Comparison of ENCODE assay signal across 1 cellular context in the genomic region with DNA sequence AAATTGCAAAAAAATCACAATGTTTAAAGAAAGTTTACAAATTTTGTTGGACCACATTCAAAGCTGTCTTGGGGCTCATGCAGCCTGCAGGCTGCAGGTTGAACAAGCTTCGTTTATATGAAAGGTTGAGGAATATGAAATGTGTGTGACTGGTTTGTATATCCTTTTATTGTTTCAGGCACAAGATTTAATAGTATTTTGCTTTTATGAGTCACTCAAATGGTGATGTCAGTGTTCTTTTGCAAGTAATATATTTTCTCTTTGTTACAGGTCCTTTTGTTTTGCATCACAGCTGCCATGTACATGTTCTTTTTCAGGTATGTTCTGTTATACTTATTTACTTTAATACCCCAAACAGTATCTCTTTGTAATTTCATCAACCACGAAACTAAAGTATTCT.
TF ChIP-seq lines count a peak whose summit lies in the region.

No MANE protein-coding gene starts in this region.

TF ChIP-seq in IMR-90, 13 proteins besides CTCF, POLR2A, EP300 and RAD21 (continued from another document):
- TF ChIP-seq, protein P1, sequence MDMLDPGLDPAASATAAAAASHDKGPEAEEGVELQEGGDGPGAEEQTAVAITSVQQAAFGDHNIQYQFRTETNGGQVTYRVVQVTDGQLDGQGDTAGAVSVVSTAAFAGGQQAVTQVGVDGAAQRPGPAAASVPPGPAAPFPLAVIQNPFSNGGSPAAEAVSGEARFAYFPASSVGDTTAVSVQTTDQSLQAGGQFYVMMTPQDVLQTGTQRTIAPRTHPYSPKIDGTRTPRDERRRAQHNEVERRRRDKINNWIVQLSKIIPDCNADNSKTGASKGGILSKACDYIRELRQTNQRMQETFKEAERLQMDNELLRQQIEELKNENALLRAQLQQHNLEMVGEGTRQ (IDR thresholded peaks at IDR 0.05; ENCODE audit: low read depth, low read length): no peak
- no peak for TF ChIP-seq MXI1 (IDR thresholded peaks at IDR 0.05; ENCODE audit: borderline replicate concordance, low read depth, low read length)
- no peak for TF ChIP-seq NFE2L2 (IDR thresholded peaks at IDR 0.05; ENCODE audit: low read depth, low read length)
- no peak for TF ChIP-seq CEBPB (IDR thresholded peaks at IDR 0.05; ENCODE audit: low read depth, low read length)
